In the genomic region with DNA sequence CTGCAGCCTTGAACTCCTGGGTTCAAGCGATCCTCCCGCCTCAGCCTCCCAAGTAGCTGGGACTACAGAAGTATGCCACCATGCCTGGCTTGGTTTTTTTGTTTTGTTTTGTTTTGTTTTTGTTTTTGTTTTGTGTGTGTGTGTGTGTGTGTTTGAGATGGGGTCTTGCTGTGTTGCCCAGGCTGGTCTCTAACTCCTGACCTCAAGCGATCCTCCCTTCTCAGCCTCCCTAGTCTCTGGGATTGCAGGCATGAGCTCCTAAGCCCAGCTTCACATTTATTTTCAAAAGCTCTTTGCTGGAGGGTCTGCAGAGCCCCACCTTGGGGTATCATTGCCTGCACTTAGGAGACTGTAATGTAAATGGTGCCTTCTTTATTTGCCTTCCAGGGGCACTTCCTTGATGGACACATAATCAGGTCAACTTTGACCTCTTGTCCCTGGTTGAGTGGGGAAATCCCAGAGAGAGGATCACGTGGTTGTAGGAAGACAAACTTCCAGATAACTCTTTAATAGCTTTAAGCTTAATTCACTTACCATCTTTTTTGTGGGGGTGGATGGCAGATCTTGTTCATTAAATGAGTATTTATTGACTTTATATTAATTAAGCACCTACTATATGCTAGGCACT, we compare ENCODE assay signal across 18 cellular contexts.
A peak's percentile ranks its signal among the peaks of the same experiment; 100 is the strongest.
DNase-seq lines count a peak whose midpoint lies in the region; ATAC-seq and TF ChIP-seq lines count a peak whose summit lies in the region.
"Had no signal": no experiment of that assay in that cellular context is flagged by ENCODE, and none has a peak within 500 bp of the region (broad histone marks: within the 10 kb centered on the region; RNA-seq: fewer than 3 reads in every experiment).

No MANE protein-coding gene starts in this region.

- H3K9me3 Mint-ChIP-seq in activated naive CD8-positive, alpha-beta T cell treated with anti-CD3 and anti-CD28 coated beads, Interleukin-2, amount 50 U/mL, for 24 hours: no peaks in the 10 kb centered on the region
- H3K9me3 Mint-ChIP-seq: memory B cell; T-helper 2 cell treated with Interferon-gamma antibody and Interleukin-4, amounts not matched to agents 5 μg/mL and 100 μg/mL, for 36 hours had no signal

- intact Hi-C loops in mucosa of descending colon (cut with DNase I, micrococcal nuclease) (loop anchor here in 1 of 2 donors (10.0 kb wide), 1 partner anchor 82 kb away; the partner anchor contains the start of gene ARHGAP35), thyroid gland (cut with DNase I) (no loop called here)

- H3K27ac ChIP-seq in Peyer's patch: peak overlapping the region in 3 of 4 donors; percentile 71 to 93 (median 92)
- H3K27ac ChIP-seq in thyroid gland: peak overlapping the region; percentile 70 to 90 (median 82)
- H3K27ac ChIP-seq: SJCRH30 had no signal

- H3K27ac Mint-ChIP-seq in activated naive CD8-positive, alpha-beta T cell treated with anti-CD3 and anti-CD28 coated beads, Interleukin-2, amount 50 U/mL, for 24 hours: no peak overlapping the region
- H3K27ac Mint-ChIP-seq: B cell, memory B cell had no signal

- H3K27me3 Mint-ChIP-seq in activated naive CD8-positive, alpha-beta T cell treated with anti-CD3 and anti-CD28 coated beads, Interleukin-2, amount 50 U/mL, for 24 hours: no peaks in the 10 kb centered on the region
- H3K27me3 Mint-ChIP-seq: B cell, memory B cell had no signal

- H3K9me3 ChIP-seq in Peyer's patch (no peaks in the 10 kb centered on the region), mucosa of descending colon (no peaks in the 10 kb centered on the region), thyroid gland (no peaks in the 10 kb centered on the region)
- H3K9me3 ChIP-seq: SJCRH30 had no signal

- 87 to 93% methylated on average over 4 of the region's 4 CpGs for WGBS in thyroid gland, 2 donors

- H3K4me1 Mint-ChIP-seq in activated naive CD8-positive, alpha-beta T cell treated with anti-CD3 and anti-CD28 coated beads, Interleukin-2, amount 50 U/mL, for 24 hours: peaks cover 24% of the 10 kb centered on the region

- H3K4me1 ChIP-seq in Peyer's patch (peaks cover 0 to 76% (median 26%) of the 10 kb centered on the region in 4 donors), mucosa of descending colon (ENCODE audit: low read depth) (peaks cover 59% of the 10 kb centered on the region), thyroid gland (peaks cover 33 to 65% of the 10 kb centered on the region in 2 donors)

- H3K4me3 ChIP-seq in Peyer's patch: no peak overlapping the region
- H3K4me3 ChIP-seq in choroid plexus epithelial cell (ENCODE audit: low read depth, low read length): no peak overlapping the region
- H3K4me3 ChIP-seq in mucosa of descending colon: no peak overlapping the region
- no peak overlapping the region for H3K4me3 ChIP-seq in thyroid gland (replicated peaks in 1 of 3)
- H3K4me3 ChIP-seq: SJCRH30 had no signal

- H3K27me3 ChIP-seq in Peyer's patch: no peaks in the 10 kb centered on the region
- H3K27me3 ChIP-seq in thyroid gland: no peaks in the 10 kb centered on the region
- H3K27me3 ChIP-seq: SJCRH30 had no signal

- no peak for DNase-seq in Peyer's patch
- DNase-seq in choroid plexus epithelial cell (ENCODE audit: low read depth): peak; percentile 44
- DNase-seq in mucosa of descending colon: peak in 1 of 3 donors; percentile 28
- DNase-seq in thyroid gland: no peak
- no peak for DNase-seq in NCI-H1105 (lab: John Stamatoyannopoulos, UW)
- no peak for DNase-seq in activated naive CD8-positive, alpha-beta T cell treated with anti-CD3 and anti-CD28 coated beads, Interleukin-2, amount 50 U/mL, for 24 hours
- DNase-seq: activated gamma-delta T cell treated with Interleukin-2 at 50 U/mL for 16 hours; head of caudate nucleus; NCI-H526; OCI-M1; retina; SJCRH30; stimulated activated CD4-positive, alpha-beta T cell treated with anti-CD3 and anti-CD28 coated beads, Interleukin-2, amount 100 ng/mL, for 24 hours had no signal

- peaks cover 9% of the 10 kb centered on the region for H3K36me3 Mint-ChIP-seq in activated naive CD8-positive, alpha-beta T cell treated with anti-CD3 and anti-CD28 coated beads, Interleukin-2, amount 50 U/mL, for 24 hours (ENCODE audit: low read depth)

- TF ChIP-seq CTCF in Peyer's patch (IDR thresholded peaks at IDR 0.05): no peak
- no peak for TF ChIP-seq CTCF in choroid plexus epithelial cell (conservative IDR thresholded peaks at IDR 0.05; ENCODE audit: low read depth, low read length)
- no peak for TF ChIP-seq CTCF in mucosa of descending colon (IDR thresholded peaks at IDR 0.05)
- no peak for TF ChIP-seq CTCF in thyroid gland (IDR thresholded peaks at IDR 0.05)

- TF ChIP-seq POLR2A in Peyer's patch (IDR thresholded peaks at IDR 0.05): no peak
- no peak for TF ChIP-seq POLR2A in thyroid gland (IDR thresholded peaks at IDR 0.05)

- no peak overlapping the region for H3K4me3 Mint-ChIP-seq in activated naive CD8-positive, alpha-beta T cell treated with anti-CD3 and anti-CD28 coated beads, Interleukin-2, amount 50 U/mL, for 24 hours
- H3K4me3 Mint-ChIP-seq: B cell; memory B cell; T-helper 2 cell treated with Interferon-gamma antibody and Interleukin-4, amounts not matched to agents 5 μg/mL and 100 μg/mL, for 36 hours had no signal

- peak; percentile 21 for ATAC-seq in mucosa of descending colon
- ATAC-seq in GM21717 (IDR thresholded peaks at IDR 0.05; ENCODE audit: unreplicated experiment): no peak
- no peak for ATAC-seq in activated naive CD8-positive, alpha-beta T cell treated with anti-CD3 and anti-CD28 coated beads, Interleukin-2, amount 50 U/mL, for 24 hours
- ATAC-seq: esophagus mucosa had no signal

- peaks cover 0 to 7% (median 0%) of the 10 kb centered on the region in 3 donors for H3K36me3 ChIP-seq in Peyer's patch
- H3K36me3 ChIP-seq in mucosa of descending colon (ENCODE audit: low read depth): no peaks in the 10 kb centered on the region
- no peaks in the 10 kb centered on the region for H3K36me3 ChIP-seq in thyroid gland
